9 cellular contexts compared by ENCODE assay signal in the genomic region with DNA sequence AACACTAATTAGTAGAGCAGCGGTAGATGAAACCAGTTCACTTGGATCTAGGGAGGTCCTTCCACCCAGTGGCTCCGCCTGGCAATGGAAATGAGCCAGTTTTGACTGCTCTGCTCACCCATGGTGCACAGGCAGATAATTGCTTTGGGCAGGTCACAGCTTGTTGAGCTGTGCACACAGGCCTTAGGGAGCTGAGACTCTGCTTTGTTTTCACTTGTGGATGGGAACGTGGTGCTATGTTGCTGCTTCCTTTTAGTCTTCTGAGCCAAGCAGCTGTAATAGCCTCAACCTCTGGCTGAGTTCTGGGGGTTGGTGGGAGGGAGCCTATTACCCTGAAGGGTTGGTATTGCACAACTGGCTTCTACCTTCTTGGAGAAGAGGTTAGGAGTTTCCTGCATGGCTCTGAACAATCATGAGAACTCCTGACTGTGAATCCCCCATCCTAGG.
DNase-seq lines count a peak whose midpoint lies in the region; ATAC-seq and TF ChIP-seq lines count a peak whose summit lies in the region.
"Had no signal": no experiment of that assay in that cellular context is flagged by ENCODE, and none has a peak within 500 bp of the region (broad histone marks: within the 10 kb centered on the region; RNA-seq: fewer than 3 reads in every experiment).

No MANE protein-coding gene starts in this region.

- H3K4me3 ChIP-seq in gastroesophageal sphincter = no peak overlapping the region
- no peak overlapping the region for H3K4me3 ChIP-seq in tibial artery

- H3K4me1 Mint-ChIP-seq in T-helper 2 cell treated with Interferon-gamma antibody and Interleukin-4, amounts not matched to agents 5 μg/mL and 100 μg/mL, for 36 hours (ENCODE audit: low read depth) = no peaks in the 10 kb centered on the region
- H3K4me1 Mint-ChIP-seq: central memory CD8-positive, alpha-beta T cell; naive B cell had no signal

- no peak overlapping the region for H3K27ac Mint-ChIP-seq in T-helper 2 cell treated with Interferon-gamma antibody and Interleukin-4, amounts not matched to agents 5 μg/mL and 100 μg/mL, for 36 hours

- H3K4me1 ChIP-seq in gastroesophageal sphincter (peaks cover 4 to 21% (median 8%) of the 10 kb centered on the region in 3 donors), tibial artery (peaks cover 0 to 48% (median 21%) of the 10 kb centered on the region in 4 donors)

- no peaks in the 10 kb centered on the region for H3K9me3 ChIP-seq in gastroesophageal sphincter
- no peaks in the 10 kb centered on the region for H3K9me3 ChIP-seq in tibial artery

- peak; percentile 91 for DNase-seq in NCI-H1417 treated with DMSO at 0.1 percent for 48 hours (lab: John Stamatoyannopoulos, UW)
- peak; percentile 83 for DNase-seq in NCI-H748 treated with DMSO at 0.1 percent for 48 hours (lab: John Stamatoyannopoulos, UW)
- DNase-seq in tibial artery = no peak
- no peak for DNase-seq in T-helper 2 cell treated with Interferon-gamma antibody and Interleukin-4, amounts not matched to agents 5 μg/mL and 100 μg/mL, for 36 hours (ENCODE audit: low spot score)
- DNase-seq: naive B cell had no signal

- WGBS in gastroesophageal sphincter (ENCODE audit: low coverage in 1 of 2), 2 donors = 73 to 80% methylated on average over 3 of the region's 3 CpGs

- H3K36me3 Mint-ChIP-seq in T-helper 2 cell treated with Interferon-gamma antibody and Interleukin-4, amounts not matched to agents 5 μg/mL and 100 μg/mL, for 36 hours (ENCODE audit: low read depth) = no peaks in the 10 kb centered on the region
- H3K36me3 Mint-ChIP-seq: naive B cell had no signal

- H3K27ac ChIP-seq in gastroesophageal sphincter (peak overlapping the region in 2 of 4 donors; percentile 9 to 35), tibial artery (peak overlapping the region; percentile 48 to 62)

- H3K4me3 Mint-ChIP-seq in T-helper 2 cell treated with Interferon-gamma antibody and Interleukin-4, amounts not matched to agents 5 μg/mL and 100 μg/mL, for 36 hours = no peak overlapping the region
- H3K4me3 Mint-ChIP-seq: central memory CD8-positive, alpha-beta T cell; naive B cell had no signal

- peaks cover 21% of the 10 kb centered on the region for H3K9me3 Mint-ChIP-seq in T-helper 2 cell treated with Interferon-gamma antibody and Interleukin-4, amounts not matched to agents 5 μg/mL and 100 μg/mL, for 36 hours

- H3K36me3 ChIP-seq in gastroesophageal sphincter = no peaks in the 10 kb centered on the region
- H3K36me3 ChIP-seq in tibial artery = no peaks in the 10 kb centered on the region

- TF ChIP-seq CTCF in gastroesophageal sphincter (IDR thresholded peaks at IDR 0.05) (no peak), tibial artery (IDR thresholded peaks at IDR 0.05) (no peak)

- TF ChIP-seq POLR2A in gastroesophageal sphincter (IDR thresholded peaks at IDR 0.05) = no peak

- H3K27me3 Mint-ChIP-seq in T-helper 2 cell treated with Interferon-gamma antibody and Interleukin-4, amounts not matched to agents 5 μg/mL and 100 μg/mL, for 36 hours (ENCODE audit: low read depth) = no peaks in the 10 kb centered on the region
- H3K27me3 Mint-ChIP-seq: central memory CD8-positive, alpha-beta T cell; naive B cell had no signal

- ATAC-seq in gastroesophageal sphincter (peak; percentile 31), GM21619 (IDR thresholded peaks at IDR 0.05; ENCODE audit: unreplicated experiment) (no peak), HG02571 (IDR thresholded peaks at IDR 0.05; ENCODE audit: unreplicated experiment) (no peak)

- intact Hi-C loops in tibial artery (cut with DNase I; ENCODE audit: low total_unique reads) = no loop called here

- TF ChIP-seq EP300 in gastroesophageal sphincter (IDR thresholded peaks at IDR 0.05) = no peak

- H3K27me3 ChIP-seq in gastroesophageal sphincter (no peaks in the 10 kb centered on the region), tibial artery (no peaks in the 10 kb centered on the region)

Comparison
In these comparisons a context has a peak if more than half of its experiments do, and no peak if none do; other contexts are left out.
1. DNase-seq: peak in NCI-H1417 treated with DMSO at 0.1 percent for 48 hours (single experiment) and NCI-H748 treated with DMSO at 0.1 percent for 48 hours (single experiment); none in tibial artery (0 of 2) and T-helper 2 cell treated with Interferon-gamma antibody and Interleukin-4, amounts not matched to agents 5 μg/mL and 100 μg/mL, for 36 hours (single experiment).